ENCODE assay signal across 1 cellular context in the genomic region with DNA sequence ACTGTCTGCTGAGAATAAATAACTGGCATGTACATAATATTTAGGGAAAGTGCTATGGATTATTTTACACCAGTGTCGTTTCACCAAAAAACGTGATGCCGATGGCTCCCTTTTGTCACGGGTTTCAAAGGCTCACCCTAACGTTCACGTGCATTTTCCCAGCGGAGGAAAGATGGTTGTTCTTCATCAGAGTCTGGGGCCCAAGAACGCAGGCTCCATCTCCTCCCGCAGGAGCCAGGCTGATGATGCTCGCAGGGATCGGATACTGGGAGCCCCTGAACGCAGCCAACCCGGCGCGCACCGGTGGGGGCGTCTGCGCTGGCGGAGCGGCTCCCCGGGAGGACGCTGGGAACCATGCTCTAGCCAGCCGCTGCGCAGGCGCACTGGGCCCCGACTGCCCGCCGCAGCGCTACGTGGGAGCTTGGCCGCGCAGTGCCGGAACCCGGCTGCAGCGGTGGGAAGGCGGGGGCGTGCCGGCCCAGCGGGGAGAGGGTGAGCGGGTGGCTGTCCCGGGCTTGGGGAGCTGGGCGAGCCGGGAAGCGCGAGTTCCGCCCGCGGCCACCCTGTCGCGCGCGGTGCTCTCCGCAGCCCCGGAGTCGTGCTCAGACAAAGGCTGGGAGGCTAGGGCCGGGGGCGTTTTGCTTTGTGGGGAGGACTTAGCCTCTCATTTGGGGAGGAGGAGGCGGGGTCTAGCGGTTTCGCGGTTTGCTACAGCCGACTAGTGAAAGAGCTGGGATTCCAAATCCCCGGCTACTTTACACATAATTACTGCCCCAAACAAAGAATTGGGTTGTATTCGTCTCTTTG.
A peak's percentile ranks its signal among the peaks of the same experiment; 100 is the strongest.
TF ChIP-seq lines count a peak whose summit lies in the region.

ZFP69B (plus strand) TSS at position 793 of the 807 bp plus-strand sequence. CDS start 486 bp downstream, outside the sequence.

TF ChIP-seq in HepG2, 621 proteins besides CTCF, POLR2A, EP300 and RAD21 (continued from another document and continues in another):
- TF ChIP-seq XBP1 (CRISPR knock-in tag; IDR thresholded peaks at IDR 0.05) (no peak), ZNF597 (CRISPR knock-in tag; IDR thresholded peaks at IDR 0.05) (no peak), EED (CRISPR knock-in tag; IDR thresholded peaks at IDR 0.05) (no peak), U2AF1 (optimal IDR thresholded peaks at IDR 0.05; ENCODE audit: low read depth, low read length) (no peak), ZBTB39 (CRISPR knock-in tag; IDR thresholded peaks at IDR 0.05) (0 out of 2 replicates have a peak, but pooled peaks have one; percentile 60), SIX1 (CRISPR knock-in tag; IDR thresholded peaks at IDR 0.05; ENCODE audit: borderline replicate concordance) (no peak), TAF15 (IDR thresholded peaks at IDR 0.05; ENCODE audit: low read depth, low read length, poor library complexity, severe bottlenecking) (no peak), NR2C2 (CRISPR knock-in tag; IDR thresholded peaks at IDR 0.05; ENCODE audit: borderline replicate concordance) (peak; percentile 53; the same call in 1 of the 2 replicates), FOXP4 (CRISPR knock-in tag; IDR thresholded peaks at IDR 0.05) (no peak; the same call in 1 of the 2 replicates), YEATS2 (CRISPR knock-in tag; IDR thresholded peaks at IDR 0.05; ENCODE audit: borderline replicate concordance) (peak; percentile 59; the same call in 1 of the 2 replicates), ZNF557 (CRISPR knock-in tag; IDR thresholded peaks at IDR 0.05) (0 out of 2 replicates have a peak, but pooled peaks have one; percentile 17), HNRNPK (IDR thresholded peaks at IDR 0.05; ENCODE audit: low read depth, low read length, poor library complexity, severe bottlenecking) (peak; percentile 71), ZNF30 (CRISPR knock-in tag; IDR thresholded peaks at IDR 0.05) (no peak), ASH2L (IDR thresholded peaks at IDR 0.05; ENCODE audit: insufficient read length, low read depth, low read length) (peak; percentile 73), PHB2 (IDR thresholded peaks at IDR 0.05; ENCODE audit: partially characterized antibody) (no peak), NR2F1 (CRISPR knock-in tag; IDR thresholded peaks at IDR 0.05) (no peak), ZNF432 (CRISPR knock-in tag; IDR thresholded peaks at IDR 0.05; ENCODE audit: borderline replicate concordance) (no peak), ZNF451 (CRISPR knock-in tag; IDR thresholded peaks at IDR 0.05) (peak; percentile 78; the same call in 1 of the 2 replicates), MIXL1 (CRISPR knock-in tag; IDR thresholded peaks at IDR 0.05) (no peak), ZNF720 (CRISPR knock-in tag; IDR thresholded peaks at IDR 0.05) (no peak), ZNF576 (CRISPR knock-in tag; IDR thresholded peaks at IDR 0.05) (no peak), HOXA3 (CRISPR knock-in tag; IDR thresholded peaks at IDR 0.05) (peak; percentile 81; the same call in 1 of the 2 replicates), NFYB (CRISPR knock-in tag; IDR thresholded peaks at IDR 0.05) (peak; percentile 9), KMT2B (CRISPR knock-in tag; IDR thresholded peaks at IDR 0.05) (peak; percentile 79), AGO2 (optimal IDR thresholded peaks at IDR 0.05; ENCODE audit: low read depth, low read length) (peak; percentile 42), ZNF354B (CRISPR knock-in tag; IDR thresholded peaks at IDR 0.05) (no peak), HMGA1 (CRISPR knock-in tag; conservative IDR thresholded peaks at IDR 0.05) (no peak), GZF1 (CRISPR knock-in tag; IDR thresholded peaks at IDR 0.05) (no peak; the same call in 1 of the 2 replicates), ZFYVE20 (CRISPR knock-in tag; IDR thresholded peaks at IDR 0.05; ENCODE audit: borderline replicate concordance, low read depth) (no peak), FOXK1 (CRISPR knock-in tag; IDR thresholded peaks at IDR 0.05; ENCODE audit: borderline replicate concordance, low read depth) (peak; percentile 69; the same call in 1 of the 2 replicates), SP2 (CRISPR knock-in tag; IDR thresholded peaks at IDR 0.05) (no peak; the same call in 1 of the 2 replicates), NR1H2 (CRISPR knock-in tag; IDR thresholded peaks at IDR 0.05; ENCODE audit: borderline replicate concordance, low read depth) (no peak), FOXO1 (CRISPR knock-in tag; IDR thresholded peaks at IDR 0.05) (no peak; the same call in 1 of the 2 replicates), RAD51 (IDR thresholded peaks at IDR 0.05; ENCODE audit: borderline replicate concordance) (no peak), GLI4 (CRISPR knock-in tag; IDR thresholded peaks at IDR 0.05; ENCODE audit: borderline replicate concordance) (0 out of 2 replicates have a peak, but pooled peaks have one; percentile 78)
- TF ChIP-seq, protein P1, sequence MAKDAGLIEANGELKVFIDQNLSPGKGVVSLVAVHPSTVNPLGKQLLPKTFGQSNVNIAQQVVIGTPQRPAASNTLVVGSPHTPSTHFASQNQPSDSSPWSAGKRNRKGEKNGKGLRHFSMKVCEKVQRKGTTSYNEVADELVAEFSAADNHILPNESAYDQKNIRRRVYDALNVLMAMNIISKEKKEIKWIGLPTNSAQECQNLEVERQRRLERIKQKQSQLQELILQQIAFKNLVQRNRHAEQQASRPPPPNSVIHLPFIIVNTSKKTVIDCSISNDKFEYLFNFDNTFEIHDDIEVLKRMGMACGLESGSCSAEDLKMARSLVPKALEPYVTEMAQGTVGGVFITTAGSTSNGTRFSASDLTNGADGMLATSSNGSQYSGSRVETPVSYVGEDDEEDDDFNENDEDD (CRISPR knock-in tag; IDR thresholded peaks at IDR 0.05; ENCODE audit: borderline replicate concordance) = peak; percentile 79; the same call in 1 of the 2 replicates
- TF ChIP-seq, protein P2, sequence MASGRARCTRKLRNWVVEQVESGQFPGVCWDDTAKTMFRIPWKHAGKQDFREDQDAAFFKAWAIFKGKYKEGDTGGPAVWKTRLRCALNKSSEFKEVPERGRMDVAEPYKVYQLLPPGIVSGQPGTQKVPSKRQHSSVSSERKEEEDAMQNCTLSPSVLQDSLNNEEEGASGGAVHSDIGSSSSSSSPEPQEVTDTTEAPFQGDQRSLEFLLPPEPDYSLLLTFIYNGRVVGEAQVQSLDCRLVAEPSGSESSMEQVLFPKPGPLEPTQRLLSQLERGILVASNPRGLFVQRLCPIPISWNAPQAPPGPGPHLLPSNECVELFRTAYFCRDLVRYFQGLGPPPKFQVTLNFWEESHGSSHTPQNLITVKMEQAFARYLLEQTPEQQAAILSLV (CRISPR knock-in tag; IDR thresholded peaks at IDR 0.05; ENCODE audit: borderline replicate concordance) = peak; percentile 87; the same call in 1 of the 2 replicates
- TF ChIP-seq, protein P3, sequence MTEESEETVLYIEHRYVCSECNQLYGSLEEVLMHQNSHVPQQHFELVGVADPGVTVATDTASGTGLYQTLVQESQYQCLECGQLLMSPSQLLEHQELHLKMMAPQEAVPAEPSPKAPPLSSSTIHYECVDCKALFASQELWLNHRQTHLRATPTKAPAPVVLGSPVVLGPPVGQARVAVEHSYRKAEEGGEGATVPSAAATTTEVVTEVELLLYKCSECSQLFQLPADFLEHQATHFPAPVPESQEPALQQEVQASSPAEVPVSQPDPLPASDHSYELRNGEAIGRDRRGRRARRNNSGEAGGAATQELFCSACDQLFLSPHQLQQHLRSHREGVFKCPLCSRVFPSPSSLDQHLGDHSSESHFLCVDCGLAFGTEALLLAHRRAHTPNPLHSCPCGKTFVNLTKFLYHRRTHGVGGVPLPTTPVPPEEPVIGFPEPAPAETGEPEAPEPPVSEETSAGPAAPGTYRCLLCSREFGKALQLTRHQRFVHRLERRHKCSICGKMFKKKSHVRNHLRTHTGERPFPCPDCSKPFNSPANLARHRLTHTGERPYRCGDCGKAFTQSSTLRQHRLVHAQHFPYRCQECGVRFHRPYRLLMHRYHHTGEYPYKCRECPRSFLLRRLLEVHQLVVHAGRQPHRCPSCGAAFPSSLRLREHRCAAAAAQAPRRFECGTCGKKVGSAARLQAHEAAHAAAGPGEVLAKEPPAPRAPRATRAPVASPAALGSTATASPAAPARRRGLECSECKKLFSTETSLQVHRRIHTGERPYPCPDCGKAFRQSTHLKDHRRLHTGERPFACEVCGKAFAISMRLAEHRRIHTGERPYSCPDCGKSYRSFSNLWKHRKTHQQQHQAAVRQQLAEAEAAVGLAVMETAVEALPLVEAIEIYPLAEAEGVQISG (CRISPR knock-in tag; IDR thresholded peaks at IDR 0.05) = peak; percentile 84
- TF ChIP-seq, protein P4, sequence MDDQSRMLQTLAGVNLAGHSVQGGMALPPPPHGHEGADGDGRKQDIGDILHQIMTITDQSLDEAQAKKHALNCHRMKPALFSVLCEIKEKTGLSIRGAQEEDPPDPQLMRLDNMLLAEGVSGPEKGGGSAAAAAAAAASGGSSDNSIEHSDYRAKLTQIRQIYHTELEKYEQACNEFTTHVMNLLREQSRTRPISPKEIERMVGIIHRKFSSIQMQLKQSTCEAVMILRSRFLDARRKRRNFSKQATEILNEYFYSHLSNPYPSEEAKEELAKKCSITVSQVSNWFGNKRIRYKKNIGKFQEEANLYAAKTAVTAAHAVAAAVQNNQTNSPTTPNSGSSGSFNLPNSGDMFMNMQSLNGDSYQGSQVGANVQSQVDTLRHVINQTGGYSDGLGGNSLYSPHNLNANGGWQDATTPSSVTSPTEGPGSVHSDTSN (CRISPR knock-in tag; IDR thresholded peaks at IDR 0.05; ENCODE audit: borderline replicate concordance) = no peak
- TF ChIP-seq, protein P5, sequence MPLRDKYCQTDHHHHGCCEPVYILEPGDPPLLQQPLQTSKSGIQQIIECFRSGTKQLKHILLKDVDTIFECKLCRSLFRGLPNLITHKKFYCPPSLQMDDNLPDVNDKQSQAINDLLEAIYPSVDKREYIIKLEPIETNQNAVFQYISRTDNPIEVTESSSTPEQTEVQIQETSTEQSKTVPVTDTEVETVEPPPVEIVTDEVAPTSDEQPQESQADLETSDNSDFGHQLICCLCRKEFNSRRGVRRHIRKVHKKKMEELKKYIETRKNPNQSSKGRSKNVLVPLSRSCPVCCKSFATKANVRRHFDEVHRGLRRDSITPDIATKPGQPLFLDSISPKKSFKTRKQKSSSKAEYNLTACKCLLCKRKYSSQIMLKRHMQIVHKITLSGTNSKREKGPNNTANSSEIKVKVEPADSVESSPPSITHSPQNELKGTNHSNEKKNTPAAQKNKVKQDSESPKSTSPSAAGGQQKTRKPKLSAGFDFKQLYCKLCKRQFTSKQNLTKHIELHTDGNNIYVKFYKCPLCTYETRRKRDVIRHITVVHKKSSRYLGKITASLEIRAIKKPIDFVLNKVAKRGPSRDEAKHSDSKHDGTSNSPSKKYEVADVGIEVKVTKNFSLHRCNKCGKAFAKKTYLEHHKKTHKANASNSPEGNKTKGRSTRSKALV (CRISPR knock-in tag; IDR thresholded peaks at IDR 0.05) = peak; percentile 85
- TF ChIP-seq, protein P6, sequence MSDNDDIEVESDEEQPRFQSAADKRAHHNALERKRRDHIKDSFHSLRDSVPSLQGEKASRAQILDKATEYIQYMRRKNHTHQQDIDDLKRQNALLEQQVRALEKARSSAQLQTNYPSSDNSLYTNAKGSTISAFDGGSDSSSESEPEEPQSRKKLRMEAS (IDR thresholded peaks at IDR 0.05) = peak; percentile 87
